9 cellular contexts compared by ENCODE assay signal in genomic region chr1:34929853-34930701, GRCh38. TPM values are rescaled to one million over a fixed set of nuclear protein-coding genes. Genes with fewer than 3 reads are reported as not detected.
DNase-seq lines count a peak whose midpoint lies in the region; ATAC-seq, FAIRE-seq and TF ChIP-seq lines count a peak whose summit lies in the region.
"Had no signal": no experiment of that assay in that cellular context is flagged by ENCODE, and none has a peak within 500 bp of the region (broad histone marks: within the 10 kb centered on the region; RNA-seq: fewer than 3 reads in every experiment).

No MANE protein-coding gene starts in this region.

- no peak overlapping the region for H3K4me3 ChIP-seq in CD8-positive, alpha-beta memory T cell (ENCODE audit: low read length)
- H3K4me3 ChIP-seq in H1 (ENCODE audit: extremely low read depth in 1 of 4, insufficient read depth in 2 of 4, low read depth in 3 of 4, low read length in 4 of 4) (peak overlapping the region; percentile 57 to 80 (median 61)), pancreas (peak overlapping the region; percentile 18 to 57 (median 37))

- no peaks in the 10 kb centered on the region for H3K36me3 Mint-ChIP-seq in CD8-positive, alpha-beta memory T cell

- no peaks in the 10 kb centered on the region for H3K79me2 ChIP-seq in H1 (ENCODE audit: control insufficient read depth in 1 of 2, insufficient read depth in 2 of 2, low read length in 2 of 2)

- DNase-seq in CD8-positive, alpha-beta memory T cell = no peak
- DNase-seq in NCI-H345 treated with DMSO at 0.1 percent for 48 hours (lab: John Stamatoyannopoulos, UW; ENCODE audit: unreplicated experiment) = peak; percentile 4
- DNase-seq in H1 (ENCODE audit: low read depth in 1 of 2, low spot score in 2 of 2) = peak; percentile 25 to 81
- peak in 2 of 6 donors; percentile 28 to 76 for DNase-seq in pancreas
- DNase-seq in middle frontal gyrus (ENCODE audit: extremely low spot score, low spot score) = no peak
- no peak for DNase-seq in NCI-H2029 (lab: John Stamatoyannopoulos, UW)
- DNase-seq in activated CD4-positive, CD25-positive, alpha-beta regulatory T cell treated with anti-CD3 and anti-CD28 coated beads, Interleukin-2, amount 50 U/mL, for 72 hours = no peak
- DNase-seq: dermis blood vessel endothelial cell had no signal

- ATAC-seq in pancreas (peak; percentile 31 to 60 (median 38)), GM18868 (IDR thresholded peaks at IDR 0.05; ENCODE audit: unreplicated experiment) (no peak)

- peaks cover 44% of the 10 kb centered on the region for H3K27me3 ChIP-seq in CD8-positive, alpha-beta memory T cell (ENCODE audit: insufficient read depth, low read length, poor library complexity, severe bottlenecking)
- H3K27me3 ChIP-seq in H1 (replicated peaks in 1 of 4; ENCODE audit: control insufficient read depth in 3 of 4, extremely low read depth in 1 of 4, insufficient read depth in 3 of 4, low read length in 3 of 4) = peaks cover 0 to 22% (median 20%) of the 10 kb centered on the region in 4 experiments; a peak in 6 of 7 replicates
- H3K27me3 ChIP-seq in pancreas = peaks cover 0 to 11% (median 0%) of the 10 kb centered on the region in 4 donors

- FAIRE-seq in H1 (lab: Jason Lieb, UNC) (no peak), pancreas (lab: Jason Lieb, UNC) (no peak)

- H3K79me1 ChIP-seq in H1 (ENCODE audit: low read depth, low read length) = no peaks in the 10 kb centered on the region

- H3K23ac ChIP-seq in H1 (ENCODE audit: insufficient read length) = no peak overlapping the region

- H4K8ac ChIP-seq in H1 (ENCODE audit: extremely low read depth, insufficient read depth, low read length) = peak overlapping the region; percentile 58

- no peak overlapping the region for H3K14ac ChIP-seq in H1 (ENCODE audit: insufficient read length)

- POLR2A ChIA-PET in CD8-positive, alpha-beta memory T cell (lab: Charles Lee) = interaction anchor here (0.6 kb wide), 2 partner anchors 20 to 54 kb away, joined by 3 to 4 read pairs; no protein-coding TSS in a partner anchor
- POLR2A ChIA-PET in H1 (lab: Charles Lee; ENCODE audit: partially characterized antibody) = interaction anchor here (0.7 to 3.0 kb wide), 7 partner anchors 11 to 250 kb away, joined by 3 to 12 read pairs (median 3); partner anchors contain the start of gene ZMYM6

- TF ChIP-seq POLR2A in H1 (IDR thresholded peaks at IDR 0.05; ENCODE audit: control extremely low read depth in 1 of 2, low read depth in 2 of 2, low read length in 2 of 2) = no peak

- H3K23me2 ChIP-seq in H1 (ENCODE audit: low read depth, low read length) = peaks cover 12% of the 10 kb centered on the region

- no peak overlapping the region; the same call in 1 of the 2 replicates for H2BK5ac ChIP-seq in H1 (ENCODE audit: low read depth, low read length)

- no peak overlapping the region for H2BK20ac ChIP-seq in H1 (ENCODE audit: low read length)

- 1% methylated on average over 23 of the region's 61 CpGs; no CpG with 5 or more reads in 1 of the 2 experiments for WGBS in H1 (ENCODE audit: extremely low coverage in 1 of 2, insufficient coverage in 1 of 2, insufficient read length in 1 of 2, insufficient replicate concordance in 2 of 2, low coverage in 1 of 2, low lambda C conversion rate in 2 of 2, missing lambda C conversion rate in 1 of 2), 2 experiments
- WGBS in pancreas, 2 donors = 2 to 3% methylated on average over 41 to 61 of the region's 61 CpGs

- H3K27me3 Mint-ChIP-seq in CD8-positive, alpha-beta memory T cell = peaks cover 41 to 48% of the 10 kb centered on the region in 2 donors

- H3K9me3 ChIP-seq in CD8-positive, alpha-beta memory T cell (ENCODE audit: low read length) = no peaks in the 10 kb centered on the region
- H3K9me3 ChIP-seq in H1 (ENCODE audit: insufficient read depth in 2 of 2, low read depth in 1 of 2, low read length in 1 of 2) = no peaks in the 10 kb centered on the region
- H3K9me3 ChIP-seq in pancreas = no peaks in the 10 kb centered on the region

- no peak overlapping the region for H2AK5ac ChIP-seq in H1 (ENCODE audit: low read depth, low read length)

- H2BK12ac ChIP-seq in H1 (ENCODE audit: low read depth, low read length) = peak overlapping the region; percentile 68; the same call in 1 of the 2 replicates

- no peaks in the 10 kb centered on the region for H3K36me3 ChIP-seq in CD8-positive, alpha-beta memory T cell (ENCODE audit: insufficient read depth, low read length)
- H3K36me3 ChIP-seq in H1 (ENCODE audit: control insufficient read depth in 2 of 4, insufficient read depth in 4 of 4, low read length in 3 of 4) = no peaks in the 10 kb centered on the region
- no peaks in the 10 kb centered on the region for H3K36me3 ChIP-seq in pancreas

- no peak overlapping the region for H3K27ac Mint-ChIP-seq in CD8-positive, alpha-beta memory T cell

- H4K5ac ChIP-seq in H1 (ENCODE audit: insufficient read length, low read depth, low read length) = no peak overlapping the region

- H2AFZ ChIP-seq in H1 (ENCODE audit: low read length) = no peak overlapping the region

- peak overlapping the region; percentile 59 to 88 for H3K4me2 ChIP-seq in H1 (ENCODE audit: insufficient read depth in 1 of 2, low read depth in 2 of 2, low read length in 2 of 2)

- H3K18ac ChIP-seq in H1 (ENCODE audit: extremely low read depth, low read length) = peak overlapping the region; percentile 60

- H4K20me1 ChIP-seq in H1 (replicated peaks in 1 of 2; ENCODE audit: control insufficient read depth in 1 of 2, insufficient read depth in 2 of 2, low read length in 2 of 2) = peaks cover 0 to 8% of the 10 kb centered on the region in 2 experiments

- TF ChIP-seq CTCF in H1 (IDR thresholded peaks at IDR 0.05; ENCODE audit: control extremely low read depth in 1 of 3, insufficient read depth in 1 of 3, low read depth in 1 of 3, low read length in 3 of 3) = peak in 2 of 3 experiments; percentile 5 to 16; a peak in 2 of 4 replicates
- no peak for TF ChIP-seq CTCF in pancreas (IDR thresholded peaks at IDR 0.05)

- H3K4me1 ChIP-seq in CD8-positive, alpha-beta memory T cell (ENCODE audit: insufficient read depth, low read length) = peaks cover 6% of the 10 kb centered on the region
- H3K4me1 ChIP-seq in H1 (replicated peaks in 1 of 4; ENCODE audit: control insufficient read depth in 3 of 4, insufficient read depth in 4 of 4, low read length in 3 of 4) (peaks cover 8 to 9% (median 9%) of the 10 kb centered on the region in 4 experiments), pancreas (peaks cover 0 to 6% (median 0%) of the 10 kb centered on the region in 3 donors)

- H3K4me3 Mint-ChIP-seq in CD8-positive, alpha-beta memory T cell = peak overlapping the region in 6 of 7 donors; percentile 44 to 65 (median 58)

- no peak overlapping the region for H4K91ac ChIP-seq in H1 (replicated peaks; ENCODE audit: insufficient read length, low read length)

- no peak overlapping the region for H3K27ac ChIP-seq in CD8-positive, alpha-beta memory T cell (ENCODE audit: low read depth, low read length)
- H3K27ac ChIP-seq in H1 (ENCODE audit: low read depth, low read length) (no peak overlapping the region), pancreas (no peak overlapping the region)

- peaks cover 0 to 4% (median 0%) of the 10 kb centered on the region in 5 donors for H3K9me3 Mint-ChIP-seq in CD8-positive, alpha-beta memory T cell

- H3K4me1 Mint-ChIP-seq in CD8-positive, alpha-beta memory T cell = peaks cover 7 to 15% (median 11%) of the 10 kb centered on the region in 3 donors

- CTCF ChIA-PET in CD8-positive, alpha-beta memory T cell (lab: Charles Lee) = no interaction called here
- CTCF ChIA-PET in H1 (lab: Charles Lee; ENCODE audit: partially characterized antibody) = interaction anchor here (0.8 to 2.4 kb wide), 9 partner anchors 11 to 141 kb away, joined by 3 to 8 read pairs (median 3); partner anchors contain the start of gene SMIM12

- TF ChIP-seq EP300 in H1 (IDR thresholded peaks at IDR 0.05; ENCODE audit: borderline replicate concordance in 1 of 2, low read depth in 2 of 2, low read length in 2 of 2) = no peak

- H3K56ac ChIP-seq in H1 (replicated peaks; ENCODE audit: insufficient read length, low read depth, low read length) = no peak overlapping the region

- H2BK120ac ChIP-seq in H1 (replicated peaks; ENCODE audit: low read depth, low read length) = no peak overlapping the region

- intact Hi-C loops in pancreas (cut with DNase I) = no loop called here

- no peak overlapping the region; a peak in 1 of 7 replicates for H3K9ac ChIP-seq in H1 (replicated peaks in 1 of 4; ENCODE audit: extremely low read depth in 1 of 4, low read depth in 3 of 4, low read length in 3 of 4)

- no peak overlapping the region for H3K4ac ChIP-seq in H1 (replicated peaks; ENCODE audit: insufficient read length, low read depth, low read length)

- TF ChIP-seq RAD21 in H1 (IDR thresholded peaks at IDR 0.05 in 1 of 2, conservative IDR thresholded peaks at IDR 0.05 in 1 of 2; ENCODE audit: low read depth in 2 of 2, low read length in 2 of 2) = no peak; a peak in 1 of 4 replicates

- no peak overlapping the region for H2BK15ac ChIP-seq in H1 (ENCODE audit: low read length)

RNA-seq across cellular contexts. Expression of gene DLGAP3, which starts 0.6 kb away (rescaled TPM):
- under 1 TPM; 0.59 to 0.82 TPM for total RNA-seq in CD8-positive, alpha-beta memory T cell
- polyA plus RNA-seq in CD8-positive, alpha-beta memory T cell = not detected
- total RNA-seq in H1 (2021; fragmentation: NEBNext Ultra II Directional; extraction: Animal tissue kit (Norgen Biotek cat#: 25700)) = 13.2 and 14.8 TPM in 2 replicates
- polyA plus RNA-seq in H1 (2011; rRNA removed) (3.8 and 6.7 TPM in 2 replicates), pancreas (1 to 10 TPM; 1.3 to 1.8 TPM)
- 3.6 TPM for polyA plus RNA-seq in H1 (2011; cell fraction: cytosol; rRNA removed)
- polyA plus RNA-seq in H1 (2011; cell fraction: nucleus; rRNA removed) = 5.0 TPM
- polyA plus RNA-seq in H1 (2012, experiment 1 of 2) = 3.8 to 10.6 TPM (median 8.4 TPM) in 4 replicates
- polyA plus RNA-seq in H1 (2012, experiment 2 of 2) = 4.7 TPM
- polyA plus RNA-seq in H1 (2013, experiment 1 of 2) = 7.6 TPM
- 7.8 TPM for polyA plus RNA-seq in H1 (2013, experiment 2 of 2)
- 1.6 TPM in 2 replicates for polyA minus RNA-seq in H1 (2011; rRNA and poly(A)+ RNA removed)
- polyA minus RNA-seq in H1 (2011; cell fraction: cytosol; rRNA and poly(A)+ RNA removed) = 4.3 TPM
- polyA minus RNA-seq in H1 (2011; cell fraction: nucleus; rRNA and poly(A)+ RNA removed) = 3.2 TPM
- total RNA-seq in pancreas = 1 to 10 TPM in 3 of 6 donors, under 1 TPM in 3; 0.53 to 1.8 (median 1.3) TPM

RNA-seq across cellular contexts. Expression of gene TMEM35B, which starts 55.1 kb away (rescaled TPM):
- total RNA-seq in CD8-positive, alpha-beta memory T cell = 10 to 100 TPM; 31.3 to 32.0 TPM
- 237 TPM for polyA plus RNA-seq in CD8-positive, alpha-beta memory T cell
- 9.3 and 10.2 TPM in 2 replicates for total RNA-seq in H1 (2021; fragmentation: NEBNext Ultra II Directional; extraction: Animal tissue kit (Norgen Biotek cat#: 25700))
- polyA plus RNA-seq in H1 (2011; rRNA removed) (16.0 and 31.1 TPM in 2 replicates), pancreas (10 to 100 TPM; 14.5 to 33.8 TPM)
- polyA plus RNA-seq in H1 (2011; cell fraction: cytosol; rRNA removed) = 20.2 TPM
- 15.1 TPM for polyA plus RNA-seq in H1 (2011; cell fraction: nucleus; rRNA removed)
- 14.8 to 22.3 TPM (median 19.7 TPM) in 4 replicates for polyA plus RNA-seq in H1 (2012, experiment 1 of 2)
- 8.0 TPM for polyA plus RNA-seq in H1 (2012, experiment 2 of 2)
- 24.1 TPM for polyA plus RNA-seq in H1 (2013, experiment 1 of 2)
- polyA plus RNA-seq in H1 (2013, experiment 2 of 2) = 25.9 TPM
- polyA minus RNA-seq in H1 (2011; rRNA and poly(A)+ RNA removed) = 10.6 and 11.9 TPM in 2 replicates
- polyA minus RNA-seq in H1 (2011; cell fraction: cytosol; rRNA and poly(A)+ RNA removed) = 7.5 TPM
- 5.1 TPM for polyA minus RNA-seq in H1 (2011; cell fraction: nucleus; rRNA and poly(A)+ RNA removed)
- 10 to 100 TPM; 10.7 to 21.5 (median 12.8) TPM for total RNA-seq in pancreas

Comparison
In these comparisons a context has a peak if more than half of its experiments do, and no peak if none do; other contexts are left out.
1. DNase-seq: peak in NCI-H345 treated with DMSO at 0.1 percent for 48 hours (single experiment) and H1 (2 of 2); none in CD8-positive, alpha-beta memory T cell (0 of 5), middle frontal gyrus (single experiment), NCI-H2029 (single experiment) and activated CD4-positive, CD25-positive, alpha-beta regulatory T cell treated with anti-CD3 and anti-CD28 coated beads, Interleukin-2, amount 50 U/mL, for 72 hours (single experiment).
2. CTCF ChIP-seq: peak in H1 (2 of 3); none in pancreas (0 of 4).